ENCODE assay signal across 8 cellular contexts in genomic region chr6:43416935-43417334, GRCh38.
"Had no signal": no experiment of that assay in that cellular context is flagged by ENCODE, and none has a peak within 500 bp of the region (broad histone marks: within the 10 kb centered on the region; RNA-seq: fewer than 3 reads in every experiment).

No MANE protein-coding gene starts in this region.

- ATAC-seq: GM12878 had no signal

- FAIRE-seq: G401.6, GM12878, GM12891, GM12892, GM18507, GM19239 had no signal

- DNase-seq: GDM1, GF-D8 had no signal

- H3K4me3 ChIP-seq: GM12878 had no signal
